ENCODE assay signal across 1 cellular context in the genomic region with DNA sequence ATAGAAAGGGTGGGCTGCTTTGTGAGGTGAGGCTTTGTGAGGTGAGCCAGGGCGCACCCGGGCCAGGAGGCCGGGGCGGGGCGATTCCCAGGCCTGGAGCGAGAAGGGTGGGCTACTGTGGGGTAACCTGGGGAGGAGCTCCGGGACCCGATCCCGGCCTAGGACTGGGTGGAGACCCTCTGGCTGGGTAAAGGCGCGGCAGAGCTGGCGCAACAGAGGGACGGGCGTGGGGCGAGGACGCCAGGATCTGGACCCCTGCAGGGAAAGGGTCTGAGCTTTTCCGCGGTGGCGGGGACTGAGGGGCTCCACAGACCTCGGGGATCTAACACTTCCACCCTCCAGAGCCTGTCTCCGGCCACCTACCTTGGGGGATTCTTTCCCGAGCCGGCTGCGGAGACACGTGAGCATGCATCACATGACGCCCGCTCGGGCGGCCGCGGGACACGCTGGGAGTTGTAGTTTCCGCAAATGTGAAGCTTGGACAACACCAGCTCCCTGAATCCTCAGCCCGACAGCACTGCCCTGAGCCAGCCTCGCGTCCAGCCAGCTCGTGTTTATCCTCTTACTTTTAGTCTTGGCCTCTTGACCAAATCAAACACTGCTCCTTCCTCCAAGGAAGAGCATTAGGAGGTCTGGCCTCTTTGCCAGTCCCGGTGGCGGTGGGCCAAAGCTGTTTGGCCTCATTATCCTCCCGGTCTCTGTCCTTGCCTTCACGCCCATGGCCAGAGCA.
A peak's percentile ranks its signal among the peaks of the same experiment; 100 is the strongest.
TF ChIP-seq lines count a peak whose summit lies in the region.

A gene with protein sequence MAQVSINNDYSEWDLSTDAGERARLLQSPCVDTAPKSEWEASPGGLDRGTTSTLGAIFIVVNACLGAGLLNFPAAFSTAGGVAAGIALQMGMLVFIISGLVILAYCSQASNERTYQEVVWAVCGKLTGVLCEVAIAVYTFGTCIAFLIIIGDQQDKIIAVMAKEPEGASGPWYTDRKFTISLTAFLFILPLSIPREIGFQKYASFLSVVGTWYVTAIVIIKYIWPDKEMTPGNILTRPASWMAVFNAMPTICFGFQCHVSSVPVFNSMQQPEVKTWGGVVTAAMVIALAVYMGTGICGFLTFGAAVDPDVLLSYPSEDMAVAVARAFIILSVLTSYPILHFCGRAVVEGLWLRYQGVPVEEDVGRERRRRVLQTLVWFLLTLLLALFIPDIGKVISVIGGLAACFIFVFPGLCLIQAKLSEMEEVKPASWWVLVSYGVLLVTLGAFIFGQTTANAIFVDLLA (minus strand): TSS at position 417 of the 730 bp plus-strand sequence. CDS start 4,644 bp downstream, outside the sequence.

TF ChIP-seq in H1, 55 proteins besides CTCF, POLR2A, EP300 and RAD21:
- no peak for TF ChIP-seq BRCA1 (IDR thresholded peaks at IDR 0.05; ENCODE audit: low read depth, low read length)
- TF ChIP-seq SP2 (IDR thresholded peaks at IDR 0.05; ENCODE audit: low read length) = no peak
- TF ChIP-seq KDM4A (IDR thresholded peaks at IDR 0.05; ENCODE audit: low read depth, low read length, severe bottlenecking) = peak; percentile 92
- TF ChIP-seq ZNF274 (IDR thresholded peaks at IDR 0.05; ENCODE audit: borderline replicate concordance, extremely low read depth, low read length) = no peak
- no peak for TF ChIP-seq RFX5 (IDR thresholded peaks at IDR 0.05; ENCODE audit: borderline replicate concordance, low read depth, low read length)
- TF ChIP-seq, protein P1, sequence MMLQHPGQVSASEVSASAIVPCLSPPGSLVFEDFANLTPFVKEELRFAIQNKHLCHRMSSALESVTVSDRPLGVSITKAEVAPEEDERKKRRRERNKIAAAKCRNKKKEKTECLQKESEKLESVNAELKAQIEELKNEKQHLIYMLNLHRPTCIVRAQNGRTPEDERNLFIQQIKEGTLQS (IDR thresholded peaks at IDR 0.05; ENCODE audit: insufficient read depth, low read depth, low read length) = peak; percentile 100
- TF ChIP-seq JUND (IDR thresholded peaks at IDR 0.05; ENCODE audit: low read length) = no peak; the same call in 1 of the 2 replicates
- TF ChIP-seq JUN (IDR thresholded peaks at IDR 0.05; ENCODE audit: low read depth, low read length) = no peak
- peak; percentile 72; the same call in 1 of the 2 replicates for TF ChIP-seq KDM5A (IDR thresholded peaks at IDR 0.05; ENCODE audit: low read length)
- TF ChIP-seq TEAD4 (IDR thresholded peaks at IDR 0.05; ENCODE audit: low read depth, low read length) = 0 out of 2 replicates have a peak, but pooled peaks have one; percentile 6
- TF ChIP-seq, protein P2, sequence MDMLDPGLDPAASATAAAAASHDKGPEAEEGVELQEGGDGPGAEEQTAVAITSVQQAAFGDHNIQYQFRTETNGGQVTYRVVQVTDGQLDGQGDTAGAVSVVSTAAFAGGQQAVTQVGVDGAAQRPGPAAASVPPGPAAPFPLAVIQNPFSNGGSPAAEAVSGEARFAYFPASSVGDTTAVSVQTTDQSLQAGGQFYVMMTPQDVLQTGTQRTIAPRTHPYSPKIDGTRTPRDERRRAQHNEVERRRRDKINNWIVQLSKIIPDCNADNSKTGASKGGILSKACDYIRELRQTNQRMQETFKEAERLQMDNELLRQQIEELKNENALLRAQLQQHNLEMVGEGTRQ (IDR thresholded peaks at IDR 0.05; ENCODE audit: low read length) = peak; percentile 100
- no peak for TF ChIP-seq ASH2L (IDR thresholded peaks at IDR 0.05; ENCODE audit: low read length)
- TF ChIP-seq, protein P3, sequence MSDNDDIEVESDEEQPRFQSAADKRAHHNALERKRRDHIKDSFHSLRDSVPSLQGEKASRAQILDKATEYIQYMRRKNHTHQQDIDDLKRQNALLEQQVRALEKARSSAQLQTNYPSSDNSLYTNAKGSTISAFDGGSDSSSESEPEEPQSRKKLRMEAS (IDR thresholded peaks at IDR 0.05) = peak; percentile 66
- TF ChIP-seq SIN3A (conservative IDR thresholded peaks at IDR 0.05 in 1 of 2, IDR thresholded peaks at IDR 0.05 in 1 of 2; ENCODE audit: low read depth in 1 of 2, low read length in 2 of 2) = peak; percentile 98 to 99
- TF ChIP-seq TAF1 (IDR thresholded peaks at IDR 0.05; ENCODE audit: low read depth, low read length) = peak; percentile 84
- TF ChIP-seq, protein P4, sequence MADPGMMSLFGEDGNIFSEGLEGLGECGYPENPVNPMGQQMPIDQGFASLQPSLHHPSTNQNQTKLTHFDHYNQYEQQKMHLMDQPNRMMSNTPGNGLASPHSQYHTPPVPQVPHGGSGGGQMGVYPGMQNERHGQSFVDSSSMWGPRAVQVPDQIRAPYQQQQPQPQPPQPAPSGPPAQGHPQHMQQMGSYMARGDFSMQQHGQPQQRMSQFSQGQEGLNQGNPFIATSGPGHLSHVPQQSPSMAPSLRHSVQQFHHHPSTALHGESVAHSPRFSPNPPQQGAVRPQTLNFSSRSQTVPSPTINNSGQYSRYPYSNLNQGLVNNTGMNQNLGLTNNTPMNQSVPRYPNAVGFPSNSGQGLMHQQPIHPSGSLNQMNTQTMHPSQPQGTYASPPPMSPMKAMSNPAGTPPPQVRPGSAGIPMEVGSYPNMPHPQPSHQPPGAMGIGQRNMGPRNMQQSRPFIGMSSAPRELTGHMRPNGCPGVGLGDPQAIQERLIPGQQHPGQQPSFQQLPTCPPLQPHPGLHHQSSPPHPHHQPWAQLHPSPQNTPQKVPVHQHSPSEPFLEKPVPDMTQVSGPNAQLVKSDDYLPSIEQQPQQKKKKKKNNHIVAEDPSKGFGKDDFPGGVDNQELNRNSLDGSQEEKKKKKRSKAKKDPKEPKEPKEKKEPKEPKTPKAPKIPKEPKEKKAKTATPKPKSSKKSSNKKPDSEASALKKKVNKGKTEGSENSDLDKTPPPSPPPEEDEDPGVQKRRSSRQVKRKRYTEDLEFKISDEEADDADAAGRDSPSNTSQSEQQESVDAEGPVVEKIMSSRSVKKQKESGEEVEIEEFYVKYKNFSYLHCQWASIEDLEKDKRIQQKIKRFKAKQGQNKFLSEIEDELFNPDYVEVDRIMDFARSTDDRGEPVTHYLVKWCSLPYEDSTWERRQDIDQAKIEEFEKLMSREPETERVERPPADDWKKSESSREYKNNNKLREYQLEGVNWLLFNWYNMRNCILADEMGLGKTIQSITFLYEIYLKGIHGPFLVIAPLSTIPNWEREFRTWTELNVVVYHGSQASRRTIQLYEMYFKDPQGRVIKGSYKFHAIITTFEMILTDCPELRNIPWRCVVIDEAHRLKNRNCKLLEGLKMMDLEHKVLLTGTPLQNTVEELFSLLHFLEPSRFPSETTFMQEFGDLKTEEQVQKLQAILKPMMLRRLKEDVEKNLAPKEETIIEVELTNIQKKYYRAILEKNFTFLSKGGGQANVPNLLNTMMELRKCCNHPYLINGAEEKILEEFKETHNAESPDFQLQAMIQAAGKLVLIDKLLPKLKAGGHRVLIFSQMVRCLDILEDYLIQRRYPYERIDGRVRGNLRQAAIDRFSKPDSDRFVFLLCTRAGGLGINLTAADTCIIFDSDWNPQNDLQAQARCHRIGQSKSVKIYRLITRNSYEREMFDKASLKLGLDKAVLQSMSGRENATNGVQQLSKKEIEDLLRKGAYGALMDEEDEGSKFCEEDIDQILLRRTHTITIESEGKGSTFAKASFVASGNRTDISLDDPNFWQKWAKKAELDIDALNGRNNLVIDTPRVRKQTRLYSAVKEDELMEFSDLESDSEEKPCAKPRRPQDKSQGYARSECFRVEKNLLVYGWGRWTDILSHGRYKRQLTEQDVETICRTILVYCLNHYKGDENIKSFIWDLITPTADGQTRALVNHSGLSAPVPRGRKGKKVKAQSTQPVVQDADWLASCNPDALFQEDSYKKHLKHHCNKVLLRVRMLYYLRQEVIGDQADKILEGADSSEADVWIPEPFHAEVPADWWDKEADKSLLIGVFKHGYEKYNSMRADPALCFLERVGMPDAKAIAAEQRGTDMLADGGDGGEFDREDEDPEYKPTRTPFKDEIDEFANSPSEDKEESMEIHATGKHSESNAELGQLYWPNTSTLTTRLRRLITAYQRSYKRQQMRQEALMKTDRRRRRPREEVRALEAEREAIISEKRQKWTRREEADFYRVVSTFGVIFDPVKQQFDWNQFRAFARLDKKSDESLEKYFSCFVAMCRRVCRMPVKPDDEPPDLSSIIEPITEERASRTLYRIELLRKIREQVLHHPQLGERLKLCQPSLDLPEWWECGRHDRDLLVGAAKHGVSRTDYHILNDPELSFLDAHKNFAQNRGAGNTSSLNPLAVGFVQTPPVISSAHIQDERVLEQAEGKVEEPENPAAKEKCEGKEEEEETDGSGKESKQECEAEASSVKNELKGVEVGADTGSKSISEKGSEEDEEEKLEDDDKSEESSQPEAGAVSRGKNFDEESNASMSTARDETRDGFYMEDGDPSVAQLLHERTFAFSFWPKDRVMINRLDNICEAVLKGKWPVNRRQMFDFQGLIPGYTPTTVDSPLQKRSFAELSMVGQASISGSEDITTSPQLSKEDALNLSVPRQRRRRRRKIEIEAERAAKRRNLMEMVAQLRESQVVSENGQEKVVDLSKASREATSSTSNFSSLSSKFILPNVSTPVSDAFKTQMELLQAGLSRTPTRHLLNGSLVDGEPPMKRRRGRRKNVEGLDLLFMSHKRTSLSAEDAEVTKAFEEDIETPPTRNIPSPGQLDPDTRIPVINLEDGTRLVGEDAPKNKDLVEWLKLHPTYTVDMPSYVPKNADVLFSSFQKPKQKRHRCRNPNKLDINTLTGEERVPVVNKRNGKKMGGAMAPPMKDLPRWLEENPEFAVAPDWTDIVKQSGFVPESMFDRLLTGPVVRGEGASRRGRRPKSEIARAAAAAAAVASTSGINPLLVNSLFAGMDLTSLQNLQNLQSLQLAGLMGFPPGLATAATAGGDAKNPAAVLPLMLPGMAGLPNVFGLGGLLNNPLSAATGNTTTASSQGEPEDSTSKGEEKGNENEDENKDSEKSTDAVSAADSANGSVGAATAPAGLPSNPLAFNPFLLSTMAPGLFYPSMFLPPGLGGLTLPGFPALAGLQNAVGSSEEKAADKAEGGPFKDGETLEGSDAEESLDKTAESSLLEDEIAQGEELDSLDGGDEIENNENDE (IDR thresholded peaks at IDR 0.05; ENCODE audit: insufficient replicate concordance, low read length) = no peak
- no peak for TF ChIP-seq KDM1A (IDR thresholded peaks at IDR 0.05; ENCODE audit: borderline replicate concordance, low read length)
- peak; percentile 82 for TF ChIP-seq POLR2AphosphoS5 (IDR thresholded peaks at IDR 0.05; ENCODE audit: low read depth, low read length)
- TF ChIP-seq RXRA (IDR thresholded peaks at IDR 0.05; ENCODE audit: insufficient read depth, low read depth, low read length) = no peak
- peak in 1 of 2 experiments; percentile 90; a peak in 2 of 4 replicates for TF ChIP-seq HDAC2 (IDR thresholded peaks at IDR 0.05; ENCODE audit: borderline replicate concordance in 1 of 2, low read depth in 2 of 2, low read length in 2 of 2)
- TF ChIP-seq SIX5 (IDR thresholded peaks at IDR 0.05; ENCODE audit: low read depth, low read length) = peak; percentile 93
- no peak for TF ChIP-seq POU5F1 (IDR thresholded peaks at IDR 0.05; ENCODE audit: low read depth, low read length)
- TF ChIP-seq TBP (IDR thresholded peaks at IDR 0.05; ENCODE audit: low read depth, low read length) = peak; percentile 79
- TF ChIP-seq CREB1 (IDR thresholded peaks at IDR 0.05) = peak; percentile 76
- peak; percentile 39 for TF ChIP-seq NANOG (IDR thresholded peaks at IDR 0.05; ENCODE audit: insufficient read depth, low read depth, low read length, poor library complexity, severe bottlenecking)
- no peak for TF ChIP-seq CBX5 (IDR thresholded peaks at IDR 0.05; ENCODE audit: low read depth, low read length)
- TF ChIP-seq GTF2F1 (IDR thresholded peaks at IDR 0.05; ENCODE audit: borderline replicate concordance, low read depth, low read length) = 0 out of 2 replicates have a peak, but pooled peaks have one; percentile 17
- no peak for TF ChIP-seq EZH2 (IDR thresholded peaks at IDR 0.05; ENCODE audit: low read depth, low read length, severe bottlenecking)
- TF ChIP-seq GABPA (IDR thresholded peaks at IDR 0.05; ENCODE audit: borderline replicate concordance, insufficient read depth, low read length) = no peak
- TF ChIP-seq, protein P5, sequence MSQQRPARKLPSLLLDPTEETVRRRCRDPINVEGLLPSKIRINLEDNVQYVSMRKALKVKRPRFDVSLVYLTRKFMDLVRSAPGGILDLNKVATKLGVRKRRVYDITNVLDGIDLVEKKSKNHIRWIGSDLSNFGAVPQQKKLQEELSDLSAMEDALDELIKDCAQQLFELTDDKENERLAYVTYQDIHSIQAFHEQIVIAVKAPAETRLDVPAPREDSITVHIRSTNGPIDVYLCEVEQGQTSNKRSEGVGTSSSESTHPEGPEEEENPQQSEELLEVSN (IDR thresholded peaks at IDR 0.05) = no peak; the same call in 1 of the 2 replicates
- no peak for TF ChIP-seq NRF1 (IDR thresholded peaks at IDR 0.05; ENCODE audit: low read depth, low read length)
- no peak for TF ChIP-seq HDAC6 (IDR thresholded peaks at IDR 0.05; ENCODE audit: low read depth, low read length)
- 0 out of 2 replicates have a peak, but pooled peaks have one; percentile 26 for TF ChIP-seq YY1 (IDR thresholded peaks at IDR 0.05; ENCODE audit: low read depth, low read length)
- TF ChIP-seq TCF12 (IDR thresholded peaks at IDR 0.05; ENCODE audit: low read depth, low read length) = 0 out of 2 replicates have a peak, but pooled peaks have one; percentile 72
- TF ChIP-seq SRF (IDR thresholded peaks at IDR 0.05; ENCODE audit: low read depth, low read length) = 0 out of 2 replicates have a peak, but pooled peaks have one; percentile 8
- TF ChIP-seq MAFK (IDR thresholded peaks at IDR 0.05; ENCODE audit: low read depth, low read length) = no peak
- no peak for TF ChIP-seq BCL11A (IDR thresholded peaks at IDR 0.05; ENCODE audit: low read depth in 2 of 2, low read length in 2 of 2)
- TF ChIP-seq PHF8 (conservative IDR thresholded peaks at IDR 0.05; ENCODE audit: low read depth, low read length) = peak; percentile 77
- TF ChIP-seq SAP30 (IDR thresholded peaks at IDR 0.05; ENCODE audit: insufficient read depth, insufficient replicate concordance, low read length) = peak; percentile 84
- no peak for TF ChIP-seq CBX8 (IDR thresholded peaks at IDR 0.05; ENCODE audit: borderline replicate concordance, low read depth, low read length)
- TF ChIP-seq SP4 (IDR thresholded peaks at IDR 0.05; ENCODE audit: low read length) = peak; percentile 98
TF ChIP-seq in H1: peak in this region for 21.
